8 cellular contexts compared by ENCODE assay signal in the genomic region with DNA sequence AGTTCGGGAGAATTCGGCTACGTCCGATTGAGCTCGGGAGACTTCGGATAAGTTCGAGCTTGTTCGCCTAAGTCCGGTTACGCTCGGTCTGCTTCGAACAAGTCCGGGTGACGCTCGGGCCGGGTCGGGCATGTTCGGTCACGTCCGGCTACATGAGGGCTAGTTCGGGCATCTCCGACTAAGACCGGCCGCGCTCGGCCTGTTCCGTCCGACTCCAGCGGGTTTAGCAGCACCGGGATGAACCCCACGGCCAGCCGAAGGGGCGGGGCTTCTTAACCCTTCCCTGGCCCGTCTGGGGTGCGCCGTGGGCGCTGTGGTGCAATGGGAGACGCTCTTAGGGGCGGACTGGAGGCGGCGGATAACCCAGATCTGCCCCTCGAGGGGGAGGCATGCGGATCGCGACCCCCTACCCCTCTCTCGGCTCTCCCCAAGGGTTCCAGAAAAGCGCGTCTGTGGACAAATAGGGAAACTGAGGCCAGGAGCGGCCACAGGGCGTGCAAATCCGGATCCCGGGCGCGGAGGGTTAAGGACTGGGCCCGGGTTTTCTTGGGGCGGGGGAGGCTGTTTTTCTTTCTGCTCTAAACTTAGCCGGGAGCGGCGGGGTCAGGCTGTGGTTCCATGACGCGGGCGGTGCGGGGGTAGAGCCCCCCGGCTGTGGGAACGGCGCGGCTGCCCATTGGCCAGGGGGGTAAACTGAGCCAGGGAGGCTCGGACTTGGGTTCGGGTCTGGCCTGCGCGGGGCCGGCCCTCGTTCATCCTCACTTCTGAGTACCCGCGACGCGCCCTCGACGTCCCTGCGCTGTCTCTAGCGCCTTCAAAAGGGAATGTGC. TPM values are rescaled to one million over a fixed set of nuclear protein-coding genes. Genes with fewer than 3 reads are reported as not detected.
DNase-seq lines count a peak whose midpoint lies in the region; ATAC-seq, FAIRE-seq and TF ChIP-seq lines count a peak whose summit lies in the region.

No MANE protein-coding gene starts in this region.

- no peak overlapping the region for H3K27ac ChIP-seq in body of pancreas

- H3K4me3 ChIP-seq in body of pancreas, result no peak overlapping the region

- no peak for TF ChIP-seq POLR2A in body of pancreas (IDR thresholded peaks at IDR 0.05)

- intact Hi-C loops in body of pancreas (cut with DNase I), result no loop called here

- H3K9me3 ChIP-seq in body of pancreas, result no peaks in the 10 kb centered on the region

- H3K36me3 ChIP-seq in body of pancreas (replicated peaks in 1 of 2; ENCODE audit: insufficient read depth in 1 of 2, low read depth in 2 of 2), result no peaks in the 10 kb centered on the region

- 0 to 3% methylated on average over 20 to 67 of the region's 81 CpGs for WGBS in body of pancreas, 2 donors

- DNase-seq in NCI-H2029 treated with DMSO at 0.1 percent for 48 hours (lab: John Stamatoyannopoulos, UW) (peak; percentile 85), body of pancreas (peak; percentile 98 to 99 (median 98)), iPS DF 19.7 (ENCODE audit: low read depth, low spot score) (peak; percentile 96), retina (peak; percentile 94), cortex of kidney (lab: John Stamatoyannopoulos, UW) (no peak)

- FAIRE-seq in TTC549 (lab: Jason Lieb, UNC), result peak; percentile 98

- peak; percentile 90 for ATAC-seq in GM18502 (IDR thresholded peaks at IDR 0.05; ENCODE audit: poor library complexity, unreplicated experiment)
- ATAC-seq in HG02970 (IDR thresholded peaks at IDR 0.05; ENCODE audit: low FRiP score, unreplicated experiment), result peak; percentile 82
- peak; percentile 99 for ATAC-seq in body of pancreas

- peaks cover 0 to 13% of the 10 kb centered on the region in 2 donors for H3K27me3 ChIP-seq in body of pancreas

- peaks cover 26% of the 10 kb centered on the region for H3K4me1 ChIP-seq in body of pancreas

- no peak for TF ChIP-seq CTCF in body of pancreas (IDR thresholded peaks at IDR 0.05)

RNA-seq across cellular contexts. Expression of a gene that starts 1.5 kb away (rescaled TPM):
- under 1 TPM; under 0.01 to 0.26 TPM for total RNA-seq in body of pancreas

RNA-seq across cellular contexts. Expression of a gene that starts 20.9 kb away (rescaled TPM):
- 1 to 10 TPM in 1 of 2 donors, under 1 TPM in 1; 0.52 to 8.2 TPM for total RNA-seq in body of pancreas

RNA-seq across cellular contexts. Expression of a gene that starts 31.7 kb away (rescaled TPM):
- 1 to 10 TPM; 3.4 to 5.6 TPM for total RNA-seq in body of pancreas

RNA-seq across cellular contexts. Expression of a gene that starts 49.5 kb away (rescaled TPM):
- 1 to 10 TPM; 5.6 to 7.0 TPM for total RNA-seq in body of pancreas

RNA-seq across cellular contexts. Expression of a gene that starts 51.1 kb away (rescaled TPM):
- total RNA-seq in body of pancreas, result 10 to 100 TPM; 30.3 to 32.9 TPM
